ENCODE assay signal across 21 cellular contexts in the genomic region with DNA sequence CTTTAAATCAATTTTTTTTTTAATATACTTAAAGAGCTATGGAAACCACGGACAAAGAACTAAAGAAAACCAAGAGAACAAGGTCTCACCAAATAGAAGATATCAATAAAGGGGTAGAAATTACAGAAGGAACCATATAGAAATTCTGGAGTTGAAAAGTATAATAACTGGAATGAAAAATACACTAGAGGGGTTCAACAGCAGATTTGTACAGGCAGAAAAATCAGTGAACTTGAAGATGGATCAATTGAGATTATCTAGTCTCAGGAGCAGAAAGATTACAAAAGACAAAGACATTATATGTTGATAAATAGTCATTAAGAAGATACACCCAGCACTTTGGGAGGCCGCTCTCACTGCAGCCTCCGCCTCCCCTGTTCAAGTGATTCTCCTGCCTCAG. TPM values are rescaled to one million over a fixed set of nuclear protein-coding genes. Genes with fewer than 3 reads are reported as not detected.
DNase-seq lines count a peak whose midpoint lies in the region; ATAC-seq, FAIRE-seq and TF ChIP-seq lines count a peak whose summit lies in the region.
"Had no signal": no experiment of that assay in that cellular context is flagged by ENCODE, and none has a peak within 500 bp of the region (broad histone marks: within the 10 kb centered on the region; RNA-seq: fewer than 3 reads in every experiment).

No MANE protein-coding gene starts in this region.

- TF ChIP-seq EP300 in HepG2 (IDR thresholded peaks at IDR 0.05; ENCODE audit: low read depth in 2 of 2, low read length in 2 of 2) (no peak), HepG2 (CRISPR knock-in tag; IDR thresholded peaks at IDR 0.05; ENCODE audit: borderline replicate concordance) (no peak), K562 (IDR thresholded peaks at IDR 0.05; ENCODE audit: low read length) (no peak)

- CTCF ChIA-PET in HepG2 (lab: Yijun Ruan, JAX; ENCODE audit: low intra/inter-chr PET ratio, low total read pairs) (no interaction called here), OCI-LY7 (lab: Charles Lee; ENCODE audit: unreplicated experiment) (no interaction called here), K562 (lab: Yijun Ruan, JAX; ENCODE audit: low intra/inter-chr PET ratio) (interaction anchor here (0.7 kb wide), 1 partner anchor 59 kb away, joined by 3 read pairs; no protein-coding TSS in a partner anchor)

- POLR2A ChIA-PET in HepG2 (lab: Yijun Ruan, JAX): no interaction called here
- POLR2A ChIA-PET in OCI-LY7 (lab: Charles Lee): interaction anchor here (0.6 to 0.7 kb wide), 3 partner anchors 37 to 972 kb away, joined by 3 to 6 read pairs (median 4); no protein-coding TSS in a partner anchor
- POLR2A ChIA-PET in K562 (lab: Yijun Ruan, JAX): interaction anchor here (1.0 kb wide), 1 partner anchor 17 kb away, joined by 3 read pairs; no protein-coding TSS in a partner anchor

- no peaks in the 10 kb centered on the region for H3K9me1 ChIP-seq in K562 (ENCODE audit: control insufficient read depth, insufficient read depth, low read length)

- H2AFZ ChIP-seq in HepG2 (ENCODE audit: low read length) (no peak overlapping the region), OCI-LY7 (ENCODE audit: low read length) (no peak overlapping the region), K562 (ENCODE audit: low read depth, low read length) (no peak overlapping the region)

- BruUV-seq in HepG2 (replicated peaks; lab: Mats Ljungman, UMichigan) (no TSS peak), OCI-LY7 (replicated peaks; lab: Mats Ljungman, UMichigan) (TSS peak; percentile 53), K562 (replicated peaks; lab: Mats Ljungman, UMichigan) (no TSS peak)

- WGBS in HepG2 (ENCODE audit: low lambda C conversion rate): 95% methylated on average over 3 of the region's 3 CpGs
- WGBS in right lobe of liver (ENCODE audit: insufficient coverage, low coverage, low lambda C conversion rate, missing lambda C conversion rate): 100% methylated on average over 1 of the region's 3 CpGs
- WGBS in K562 (ENCODE audit: insufficient coverage, low coverage, missing lambda C conversion rate): 100% methylated on average over 3 of the region's 3 CpGs

- TF ChIP-seq POLR2A in HepG2 (IDR thresholded peaks at IDR 0.05; ENCODE audit: insufficient read depth in 1 of 2, low read depth in 2 of 2, low read length in 2 of 2): no peak
- TF ChIP-seq POLR2A in right lobe of liver (IDR thresholded peaks at IDR 0.05): no peak
- no peak for TF ChIP-seq POLR2A in K562 (conservative IDR thresholded peaks at IDR 0.05)

- H3K4me1 Mint-ChIP-seq in osteocyte (ENCODE audit: unreplicated experiment): no peaks in the 10 kb centered on the region
- H3K4me1 Mint-ChIP-seq: B cell had no signal

- no peak overlapping the region for H3K4me3 ChIP-seq in HepG2 (replicated peaks in 1 of 3; ENCODE audit: insufficient read depth in 1 of 3, low read depth in 2 of 3, low read length in 3 of 3)
- no peak overlapping the region for H3K4me3 ChIP-seq in right lobe of liver
- H3K4me3 ChIP-seq in OCI-LY7 (ENCODE audit: low read depth, low read length, poor library complexity, severe bottlenecking): no peak overlapping the region
- no peak overlapping the region for H3K4me3 ChIP-seq in K562
- H3K4me3 ChIP-seq: A549 had no signal

- no peak overlapping the region for H3K27ac ChIP-seq in HepG2 (ENCODE audit: extremely low read length, insufficient read depth, low read length)
- H3K27ac ChIP-seq in right lobe of liver: no peak overlapping the region
- no peak overlapping the region for H3K27ac ChIP-seq in OCI-LY7 (ENCODE audit: low read depth, low read length, poor library complexity, severe bottlenecking)
- H3K27ac ChIP-seq in K562 (ENCODE audit: extremely low read depth, low read depth, low read length): no peak overlapping the region
- H3K27ac ChIP-seq: 22Rv1; A549; BLaER1 treated with 17β-estradiol and CSF1 and Interleukin-3, amounts not matched to agents 10 nM and 100 nM; C4-2B had no signal

- H3K4me2 ChIP-seq in HepG2 (ENCODE audit: low read depth, low read length) (no peak overlapping the region), OCI-LY7 (ENCODE audit: low read length) (no peak overlapping the region), K562 (ENCODE audit: insufficient read depth, low read length) (no peak overlapping the region)
- H3K4me2 ChIP-seq: A549; BLaER1 treated with 17β-estradiol and CSF1 and Interleukin-3, amounts not matched to agents 10 nM and 100 nM had no signal

- no peaks in the 10 kb centered on the region for H3K27me3 Mint-ChIP-seq in osteocyte (ENCODE audit: unreplicated experiment)
- H3K27me3 Mint-ChIP-seq: B cell; CD4-positive, alpha-beta T cell had no signal

- H3K79me2 ChIP-seq in HepG2 (ENCODE audit: insufficient read depth, low read length): no peaks in the 10 kb centered on the region
- no peaks in the 10 kb centered on the region for H3K79me2 ChIP-seq in OCI-LY7 (ENCODE audit: insufficient read depth, low read depth, low read length)
- no peaks in the 10 kb centered on the region for H3K79me2 ChIP-seq in K562 (ENCODE audit: control insufficient read depth, insufficient read depth, low read length)

- H3K9me3 ChIP-seq in HepG2 (ENCODE audit: low read length) (no peaks in the 10 kb centered on the region), right lobe of liver (no peaks in the 10 kb centered on the region), OCI-LY7 (ENCODE audit: low read length) (0 out of 2 replicates have a peak, but pooled peaks cover 7% of the 10 kb centered on the region), K562 (replicated peaks; ENCODE audit: control insufficient read depth, insufficient read depth, low read depth, low read length) (peaks cover 3% of the 10 kb centered on the region; the same call in 1 of the 2 replicates)

- 0 out of 2 replicates have a peak, but pooled peaks cover 3% of the 10 kb centered on the region for H4K20me1 ChIP-seq in HepG2 (ENCODE audit: insufficient read depth, low read length)
- no peaks in the 10 kb centered on the region for H4K20me1 ChIP-seq in OCI-LY7 (ENCODE audit: insufficient read depth, low read length)
- no peaks in the 10 kb centered on the region for H4K20me1 ChIP-seq in K562 (replicated peaks; ENCODE audit: control insufficient read depth, insufficient read depth, low read length)

- H3K27ac Mint-ChIP-seq in osteocyte (ENCODE audit: unreplicated experiment): no peak overlapping the region
- H3K27ac Mint-ChIP-seq: B cell; CD4-positive, alpha-beta T cell; CD8-positive, alpha-beta T cell had no signal

- H3K9me3 Mint-ChIP-seq in osteocyte (ENCODE audit: unreplicated experiment): peaks cover 4% of the 10 kb centered on the region
- H3K9me3 Mint-ChIP-seq: CD4-positive, alpha-beta T cell had no signal

- no peak for FAIRE-seq in HepG2 (lab: Jason Lieb, UNC)
- FAIRE-seq in K562 (lab: Jason Lieb, UNC): no peak
- FAIRE-seq: A549, G401.6, GM12891 had no signal

- H3K36me3 ChIP-seq in HepG2 (replicated peaks in 1 of 2; ENCODE audit: control insufficient read depth in 1 of 2, insufficient read depth in 2 of 2, low read length in 2 of 2): peaks cover 7 to 49% of the 10 kb centered on the region in 2 experiments
- peaks cover 0 to 49% (median 16%) of the 10 kb centered on the region in 4 donors for H3K36me3 ChIP-seq in right lobe of liver
- peaks cover 70% of the 10 kb centered on the region for H3K36me3 ChIP-seq in OCI-LY7 (ENCODE audit: insufficient read depth, low read length)
- H3K36me3 ChIP-seq in K562 (ENCODE audit: control insufficient read depth, insufficient read depth, low read length): peaks cover 72% of the 10 kb centered on the region; the same call in 2 of the 3 replicates

- no peaks in the 10 kb centered on the region for H3K9me2 ChIP-seq in OCI-LY7 (ENCODE audit: insufficient read depth, low read length)

- peaks cover 52% of the 10 kb centered on the region for H3K36me3 Mint-ChIP-seq in osteocyte (ENCODE audit: unreplicated experiment)

- H3K27me3 ChIP-seq in HepG2 (ENCODE audit: control insufficient read depth in 1 of 2, insufficient read depth in 2 of 2, low read length in 2 of 2): no peaks in the 10 kb centered on the region
- no peaks in the 10 kb centered on the region for H3K27me3 ChIP-seq in right lobe of liver
- H3K27me3 ChIP-seq in K562 (ENCODE audit: control insufficient read depth in 2 of 2, insufficient read depth in 2 of 2, low read length in 2 of 2): no peaks in the 10 kb centered on the region
- H3K27me3 ChIP-seq: BLaER1 treated with 17β-estradiol and CSF1 and Interleukin-3, amounts not matched to agents 10 nM and 100 nM had no signal

- in situ Hi-C loops in HepG2 (cut with HindIII; ENCODE audit: extremely low pct_ligation_motif_present, low pct_unique_long_range_greater_than_20kb) (no loop called here), KBM-7 (cut with MboI; ENCODE audit: low pct_unique_long_range_greater_than_20kb, low sequenced_read_pairs) (no loop called here), K562 (cut with MboI) (no loop called here)

- ATAC-seq in HepG2 (no peak), right lobe of liver (no peak), K562 (no peak), HG03565 (IDR thresholded peaks at IDR 0.05; ENCODE audit: unreplicated experiment) (no peak)
- ATAC-seq: A549; CD8-positive, alpha-beta T cell had no signal

- TF ChIP-seq CTCF in HepG2 (CRISPR knock-in tag; IDR thresholded peaks at IDR 0.05): no peak
- TF ChIP-seq CTCF in right lobe of liver (IDR thresholded peaks at IDR 0.05): no peak
- no peak for TF ChIP-seq CTCF in OCI-LY7 (conservative IDR thresholded peaks at IDR 0.05; ENCODE audit: low read length)
- TF ChIP-seq CTCF in K562 (IDR thresholded peaks at IDR 0.05 in 2 of 3, conservative IDR thresholded peaks at IDR 0.05 in 1 of 3; ENCODE audit: insufficient read depth in 2 of 3, low read depth in 1 of 3, low read length in 3 of 3): no peak
- TF ChIP-seq CTCF in osteocyte (IDR thresholded peaks at IDR 0.05): no peak

- peaks cover 12% of the 10 kb centered on the region; the same call in 1 of the 2 replicates for H3K4me1 ChIP-seq in HepG2 (ENCODE audit: insufficient read depth, low read length)
- H3K4me1 ChIP-seq in right lobe of liver: no peaks in the 10 kb centered on the region
- H3K4me1 ChIP-seq in OCI-LY7 (ENCODE audit: insufficient read depth, low read length, poor library complexity, severe bottlenecking): no peaks in the 10 kb centered on the region
- no peaks in the 10 kb centered on the region for H3K4me1 ChIP-seq in K562 (replicated peaks in 1 of 2; ENCODE audit: control insufficient read depth in 2 of 2, insufficient read depth in 2 of 2, low read length in 2 of 2)
- H3K4me1 ChIP-seq: A549; BLaER1 treated with 17β-estradiol and CSF1 and Interleukin-3, amounts not matched to agents 10 nM and 100 nM; Caco-2 had no signal

- H3K9ac ChIP-seq in HepG2 (ENCODE audit: insufficient read depth, low read depth, low read length) (no peak overlapping the region), K562 (ENCODE audit: insufficient read depth in 1 of 2, low read depth in 2 of 2, low read length in 2 of 2) (no peak overlapping the region)
- H3K9ac ChIP-seq: BLaER1 treated with 17β-estradiol and CSF1 and Interleukin-3, amounts not matched to agents 10 nM and 100 nM had no signal

- intact Hi-C loops in HepG2 (cut with micrococcal nuclease; ENCODE audit: unreplicated experiment) (no loop called here), right lobe of liver (cut with DNase I) (no loop called here), OCI-LY7 (cut with micrococcal nuclease; ENCODE audit: unreplicated experiment) (no loop called here), K562 (cut with micrococcal nuclease) (no loop called here)

- no peak overlapping the region for H3K4me3 Mint-ChIP-seq in osteocyte (ENCODE audit: unreplicated experiment)
- H3K4me3 Mint-ChIP-seq: B cell; CD4-positive, alpha-beta T cell; CD8-positive, alpha-beta T cell had no signal

- no peak for TF ChIP-seq RAD21 in HepG2 (CRISPR knock-in tag; IDR thresholded peaks at IDR 0.05)
- TF ChIP-seq RAD21 in K562 (CRISPR knock-in tag; conservative IDR thresholded peaks at IDR 0.05 in 1 of 2, IDR thresholded peaks at IDR 0.05 in 1 of 2): no peak

- DNase-seq in HepG2 (ENCODE audit: low spot score): no peak
- DNase-seq in right lobe of liver: no peak
- peak; percentile 18 for DNase-seq in KBM-7
- no peak for DNase-seq in OCI-LY7 (ENCODE audit: low spot score)
- DNase-seq in K562 (ENCODE audit: extremely low read depth in 1 of 4, low spot score in 3 of 4): no peak
- no peak for DNase-seq in osteocyte (ENCODE audit: extremely low spot score, unreplicated experiment)
- DNase-seq in activated CD8-positive, alpha-beta memory T cell treated with anti-CD3 and anti-CD28 coated beads for 24 hours: no peak
- DNase-seq: AML-193; Caco-2; CD4-positive, alpha-beta T cell; CD8-positive, alpha-beta T cell; DMS79 treated with DMSO at 0.1 percent for 48 hours; GF-D8 had no signal

RNA-seq across cellular contexts. Expression of a gene that starts 56.1 kb away (rescaled TPM):
- total RNA-seq in HepG2 (2016; rRNA removed; fragmentation: Illumina TruSeq; extraction: Trizol) (33.2 and 47.0 TPM in 2 replicates), right lobe of liver (10 to 100 TPM; 15.7 to 24.1 (median 21.1) TPM), OCI-LY7 (2022) (41.1 and 44.5 TPM in 2 replicates), K562 (2014; rRNA removed) (45.3 and 46.0 TPM in 2 replicates), K562 (2014; rRNA removed; fragmentation: Illumina TruSeq; extraction: Trizol) (66.1 and 71.7 TPM in 2 replicates), K562 (2015; rRNA removed; fragmentation: Illumina TruSeq; extraction: Trizol) (52.8 and 56.8 TPM in 2 replicates), K562 (2021) (62.1 and 65.6 TPM in 2 replicates), osteocyte (56.1 and 56.5 TPM in 2 replicates)
- total RNA-seq in HepG2 (2016; cell fraction: cytosol; rRNA removed; fragmentation: Illumina TruSeq; extraction: Trizol; ENCODE audit: low read depth): 14.6 and 17.1 TPM in 2 replicates
- total RNA-seq in HepG2 (2016; cell fraction: insoluble cytoplasmic fraction; rRNA removed; fragmentation: Illumina TruSeq; extraction: Trizol): 32.1 and 41.4 TPM in 2 replicates
- 14.1 and 14.7 TPM in 2 replicates for total RNA-seq in HepG2 (2016; cell fraction: membrane; rRNA removed; fragmentation: Illumina TruSeq; extraction: Trizol)
- 39.6 and 45.1 TPM in 2 replicates for total RNA-seq in HepG2 (2016; cell fraction: nucleus; rRNA removed; fragmentation: Illumina TruSeq; extraction: Trizol)
- polyA plus RNA-seq in HepG2 (2011; rRNA removed) (9.4 and 11.1 TPM in 2 replicates), K562 (2011; rRNA removed) (36.3 TPM in 2 replicates), K562 (2014; fragmentation: Illumina TruSeq; extraction: Trizol) (40.7 and 45.5 TPM in 2 replicates), K562 (2014; fragmentation: Nextera tagmentation; extraction: Ambion mirVana) (10 to 100 TPM in 1 of 2 experiments, 1 to 10 TPM in 1; 9.5 to 12.0 TPM), K562 (2014; rRNA removed) (25.7 and 28.6 TPM in 2 replicates)
- polyA plus RNA-seq in HepG2 (2011; cell fraction: cytosol; rRNA removed): 4.5 and 7.1 TPM in 2 replicates
- polyA plus RNA-seq in HepG2 (2011; cell fraction: nucleus; rRNA removed): 15.4 and 18.2 TPM in 2 replicates
- polyA plus RNA-seq in HepG2 (2012): 14.1 and 14.6 TPM in 2 replicates
- 0.40 and 0.53 TPM in 2 replicates for polyA plus RNA-seq in HepG2 (2016; cell fraction: cytosol; fragmentation: Illumina TruSeq; extraction: Trizol; ENCODE audit: low read depth)
- 16.0 and 18.1 TPM in 2 replicates for polyA plus RNA-seq in HepG2 (2016; cell fraction: insoluble cytoplasmic fraction; fragmentation: Illumina TruSeq; extraction: Trizol; ENCODE audit: low read depth)
- 1.4 and 1.7 TPM in 2 replicates for polyA plus RNA-seq in HepG2 (2016; cell fraction: membrane; fragmentation: Illumina TruSeq; extraction: Trizol; ENCODE audit: low read depth)
- 21.3 and 26.6 TPM in 2 replicates for polyA plus RNA-seq in HepG2 (2016; cell fraction: nucleus; fragmentation: Illumina TruSeq; extraction: Trizol; ENCODE audit: insufficient read depth, low read depth)
- 22.4 and 55.2 TPM in 2 replicates for polyA minus RNA-seq in HepG2 (2011; rRNA and poly(A)+ RNA removed; ENCODE audit: low replicate concordance)
- polyA minus RNA-seq in HepG2 (2011; cell fraction: cytosol; rRNA and poly(A)+ RNA removed): 24.6 and 33.5 TPM in 2 replicates
- polyA minus RNA-seq in HepG2 (2011; cell fraction: nucleus; rRNA and poly(A)+ RNA removed): 59.9 and 66.5 TPM in 2 replicates
- 29.6 and 36.0 TPM in 2 replicates for total RNA-seq in OCI-LY7 (2014; rRNA removed; shearing (Covaris generic))
- total RNA-seq in K562 (2011; cell fraction: chromatin; rRNA removed; ENCODE audit: low replicate concordance): 147 and 326 TPM in 2 replicates
- total RNA-seq in K562 (2011; cell fraction: nucleolus; rRNA removed): 62.2 and 74.2 TPM in 2 replicates
- total RNA-seq in K562 (2011; cell fraction: nucleoplasm; rRNA removed): 130 and 154 TPM in 2 replicates
- polyA plus RNA-seq in K562 (2011; cell fraction: cytosol; rRNA removed): 12.1 and 18.4 TPM in 2 replicates
- polyA plus RNA-seq in K562 (2011; cell fraction: nucleus; rRNA removed): 43.5 and 52.1 TPM in 2 replicates
- 24.5 and 24.6 TPM in 2 replicates for polyA plus RNA-seq in K562 (2012)
- polyA minus RNA-seq in K562 (2011; rRNA and poly(A)+ RNA removed): 96.0 and 122 TPM in 2 replicates
- polyA minus RNA-seq in K562 (2011; cell fraction: cytosol; rRNA and poly(A)+ RNA removed): 42.0 and 47.0 TPM in 2 replicates
- polyA minus RNA-seq in K562 (2011; cell fraction: nucleus; rRNA and poly(A)+ RNA removed): 42.1 and 80.3 TPM in 2 replicates
